17 cellular contexts compared by ENCODE assay signal in genomic region chr1:25041869-25042268, GRCh38.
"Had no signal": no experiment of that assay in that cellular context is flagged by ENCODE, and none has a peak within 500 bp of the region (broad histone marks: within the 10 kb centered on the region; RNA-seq: fewer than 3 reads in every experiment).

No MANE protein-coding gene starts in this region.

- H3K9ac ChIP-seq: SK-N-SH had no signal

- H3K9me3 ChIP-seq: SK-N-SH had no signal

- DNase-seq: KBM-7, MV-4-11, NCI-H1048, NCI-H1105 treated with DMSO at 0.1 percent for 48 hours, NCI-H1417 treated with DMSO at 0.1 percent for 48 hours, NCI-H1694 treated with DMSO at 0.1 percent for 48 hours, NCI-H1930, NCI-H2081, NCI-H2107, NCI-H345, NCI-H446 treated with DMSO at 0.1 percent for 48 hours, NCI-H526, NCI-H82, SHP77, SK-N-SH, SW 1271 had no signal

- H3K27ac ChIP-seq: RWPE1 had no signal

- H3K4me2 ChIP-seq: SK-N-SH had no signal

- H3K9me2 ChIP-seq: SK-N-SH had no signal
